ENCODE assay signal across 21 cellular contexts in the genomic region with DNA sequence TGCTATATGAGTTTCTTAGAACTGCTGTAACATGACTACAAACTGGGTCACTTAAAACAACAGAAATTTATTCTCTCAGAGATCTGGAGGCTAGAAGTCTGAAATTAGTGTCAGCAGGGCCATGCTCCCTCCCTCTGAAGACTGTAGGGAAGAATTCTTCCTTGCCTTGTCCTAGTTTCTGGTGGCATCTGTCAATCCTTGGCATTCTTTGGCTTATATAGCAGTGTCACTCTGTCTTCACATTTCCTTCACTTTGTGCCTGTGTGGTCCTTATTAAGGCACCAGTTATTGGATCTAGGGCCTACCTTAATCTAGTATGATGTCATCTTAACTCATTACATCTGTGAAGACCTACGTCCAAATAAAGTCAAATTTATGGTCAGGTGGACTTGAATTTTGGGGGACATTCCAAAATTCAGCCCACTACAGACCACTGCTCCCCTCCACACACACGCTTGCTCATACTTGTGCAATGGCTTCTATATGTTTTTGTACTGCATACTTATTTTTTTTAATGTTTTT. TPM values are rescaled to one million over a fixed set of nuclear protein-coding genes. Genes with fewer than 3 reads are reported as not detected.
DNase-seq lines count a peak whose midpoint lies in the region; ATAC-seq and TF ChIP-seq lines count a peak whose summit lies in the region.
"Had no signal": no experiment of that assay in that cellular context is flagged by ENCODE, and none has a peak within 500 bp of the region (broad histone marks: within the 10 kb centered on the region; RNA-seq: fewer than 3 reads in every experiment).

No MANE protein-coding gene starts in this region.

- peak overlapping the region; percentile 9 for H3K27ac Mint-ChIP-seq in stimulated activated naive CD8-positive, alpha-beta T cell treated with anti-CD3 and anti-CD28 coated beads, Interleukin-15, Interleukin-2, amounts not matched to agents 100 ng/mL and 50 ng/mL, for 24 hours
- H3K27ac Mint-ChIP-seq in activated naive CD8-positive, alpha-beta T cell, result peak overlapping the region; percentile 55
- H3K27ac Mint-ChIP-seq in mesothelial cell of epicardium, result peak overlapping the region; percentile 48
- H3K27ac Mint-ChIP-seq: activated naive CD8-positive, alpha-beta T cell treated with anti-CD3 and anti-CD28 coated beads, Interleukin-2, amount 10 ng/mL, durations not matched to agents 7 days and 5 days had no signal

- DNase-seq in stimulated activated naive CD8-positive, alpha-beta T cell treated with anti-CD3 and anti-CD28 coated beads, Interleukin-15, Interleukin-2, amounts not matched to agents 100 U/mL and 50 U/mL, for 24 hours, result no peak
- DNase-seq in mesothelial cell of epicardium (ENCODE audit: low spot score in 2 of 2, unreplicated experiment in 2 of 2), result no peak
- DNase-seq in midbrain (lab: John Stamatoyannopoulos, UW), result no peak
- no peak for DNase-seq in posterior vena cava (ENCODE audit: low spot score)
- no peak for DNase-seq in NCI-H128 (lab: John Stamatoyannopoulos, UW; ENCODE audit: unreplicated experiment)
- DNase-seq: activated CD8-positive, alpha-beta memory T cell treated with anti-CD3 and anti-CD28 coated beads for 24 hours; activated naive CD8-positive, alpha-beta T cell treated with anti-CD3 and anti-CD28 coated beads, Interleukin-2, amount 10 ng/mL, durations not matched to agents 7 days and 5 days; C1 segment of cervical spinal cord; DMS153; effector memory CD8-positive, alpha-beta T cell; mammary epithelial cell; NCI-H1048; NCI-H187 treated with DMSO at 0.1 percent for 48 hours; NCI-H226; NCI-H82 had no signal

- no peak for TF ChIP-seq CTCF in mesothelial cell of epicardium (IDR thresholded peaks at IDR 0.05; ENCODE audit: unreplicated experiment)

- no peaks in the 10 kb centered on the region for H3K27me3 Mint-ChIP-seq in stimulated activated naive CD8-positive, alpha-beta T cell treated with anti-CD3 and anti-CD28 coated beads, Interleukin-15, Interleukin-2, amounts not matched to agents 100 ng/mL and 50 ng/mL, for 24 hours
- H3K27me3 Mint-ChIP-seq in activated naive CD8-positive, alpha-beta T cell, result no peaks in the 10 kb centered on the region
- no peaks in the 10 kb centered on the region for H3K27me3 Mint-ChIP-seq in mesothelial cell of epicardium (ENCODE audit: low read depth)
- H3K27me3 Mint-ChIP-seq: activated naive CD8-positive, alpha-beta T cell treated with anti-CD3 and anti-CD28 coated beads, Interleukin-2, amount 10 ng/mL, durations not matched to agents 7 days and 5 days; effector memory CD8-positive, alpha-beta T cell had no signal

- peaks cover 57% of the 10 kb centered on the region for H3K4me1 Mint-ChIP-seq in stimulated activated naive CD8-positive, alpha-beta T cell treated with anti-CD3 and anti-CD28 coated beads, Interleukin-15, Interleukin-2, amounts not matched to agents 100 ng/mL and 50 ng/mL, for 24 hours (ENCODE audit: low read depth)
- H3K4me1 Mint-ChIP-seq in activated naive CD8-positive, alpha-beta T cell (ENCODE audit: low read depth), result peaks cover 78% of the 10 kb centered on the region
- H3K4me1 Mint-ChIP-seq in mesothelial cell of epicardium, result peaks cover 42% of the 10 kb centered on the region

- intact Hi-C loops in posterior vena cava (cut with DNase I), result no loop called here

- H3K4me3 Mint-ChIP-seq in stimulated activated naive CD8-positive, alpha-beta T cell treated with anti-CD3 and anti-CD28 coated beads, Interleukin-15, Interleukin-2, amounts not matched to agents 100 ng/mL and 50 ng/mL, for 24 hours, result no peak overlapping the region
- peak overlapping the region; percentile 4 for H3K4me3 Mint-ChIP-seq in activated naive CD8-positive, alpha-beta T cell
- H3K4me3 Mint-ChIP-seq in mesothelial cell of epicardium, result no peak overlapping the region
- H3K4me3 Mint-ChIP-seq: activated naive CD8-positive, alpha-beta T cell treated with anti-CD3 and anti-CD28 coated beads, Interleukin-2, amount 10 ng/mL, durations not matched to agents 7 days and 5 days; nephron had no signal

- no peaks in the 10 kb centered on the region for H3K9me3 Mint-ChIP-seq in stimulated activated naive CD8-positive, alpha-beta T cell treated with anti-CD3 and anti-CD28 coated beads, Interleukin-15, Interleukin-2, amounts not matched to agents 100 ng/mL and 50 ng/mL, for 24 hours
- H3K9me3 Mint-ChIP-seq in activated naive CD8-positive, alpha-beta T cell (ENCODE audit: low read depth), result no peaks in the 10 kb centered on the region
- H3K9me3 Mint-ChIP-seq in mesothelial cell of epicardium, result no peaks in the 10 kb centered on the region
- H3K9me3 Mint-ChIP-seq: activated naive CD8-positive, alpha-beta T cell treated with anti-CD3 and anti-CD28 coated beads, Interleukin-2, amount 10 ng/mL, durations not matched to agents 7 days and 5 days; effector memory CD8-positive, alpha-beta T cell; nephron had no signal

- H3K36me3 Mint-ChIP-seq in stimulated activated naive CD8-positive, alpha-beta T cell treated with anti-CD3 and anti-CD28 coated beads, Interleukin-15, Interleukin-2, amounts not matched to agents 100 ng/mL and 50 ng/mL, for 24 hours (ENCODE audit: low read depth), result peaks cover 64% of the 10 kb centered on the region
- H3K36me3 Mint-ChIP-seq in activated naive CD8-positive, alpha-beta T cell, result peaks cover 8% of the 10 kb centered on the region
- peaks cover 6% of the 10 kb centered on the region for H3K36me3 Mint-ChIP-seq in mesothelial cell of epicardium

- no peak for ATAC-seq in stimulated activated naive CD8-positive, alpha-beta T cell treated with anti-CD3 and anti-CD28 coated beads, Interleukin-15, Interleukin-2, amounts not matched to agents 100 U/mL and 50 U/mL, for 24 hours
- no peak for ATAC-seq in GM21825 (IDR thresholded peaks at IDR 0.05; ENCODE audit: unreplicated experiment)
- ATAC-seq: activated CD4-positive, CD25-positive, alpha-beta regulatory T cell treated with anti-CD3 and anti-CD28 coated beads, Interleukin-2, amount 50 U/mL, for 24 hours; effector memory CD8-positive, alpha-beta T cell; SK-N-SH treated with all-trans-retinoic acid at 6 μM for 48 hours had no signal

RNA-seq across cellular contexts. Expression of a gene that starts 7.6 kb away (rescaled TPM):
- 56.4 to 61.3 TPM (median 57.6 TPM) in 3 replicates for total RNA-seq in mesothelial cell of epicardium
- 10 to 100 TPM; 46.3 to 54.3 TPM for total RNA-seq in posterior vena cava
